ENCODE assay signal across 1 cellular context in the genomic region with DNA sequence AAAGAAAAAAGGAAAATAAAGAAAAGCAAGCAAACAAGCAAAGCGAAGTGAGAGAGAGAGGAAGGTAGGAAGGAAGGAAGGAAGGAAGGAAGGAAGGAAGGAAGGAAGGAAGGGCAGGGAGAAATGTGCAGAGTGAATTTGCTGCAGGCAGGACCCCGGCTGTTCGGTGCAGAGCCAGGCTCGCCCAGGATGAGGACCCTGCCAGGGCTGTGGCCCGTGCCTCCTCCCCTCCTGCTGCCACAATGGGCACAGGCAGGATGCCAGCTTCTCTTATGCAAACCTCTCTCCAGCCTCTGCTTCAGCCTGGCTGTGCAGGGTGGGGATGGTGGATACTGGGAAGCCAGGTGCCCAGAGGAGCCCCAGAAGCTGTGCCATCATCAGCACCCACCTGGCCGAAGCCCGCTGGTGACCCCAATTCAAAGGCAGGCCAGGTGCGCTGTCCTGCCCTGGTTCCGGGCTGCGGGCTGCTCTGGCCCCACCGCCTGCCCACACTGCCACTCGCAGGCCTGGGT.
TF ChIP-seq lines count a peak whose summit lies in the region.

No MANE protein-coding gene starts in this region.

TF ChIP-seq in H1, 55 proteins besides CTCF, POLR2A, EP300 and RAD21:
- TF ChIP-seq ZNF274 (IDR thresholded peaks at IDR 0.05; ENCODE audit: borderline replicate concordance, extremely low read depth, low read length) (no peak), TAF7 (optimal IDR thresholded peaks at IDR 0.05; ENCODE audit: borderline replicate concordance, low read depth, low read length) (no peak), RFX5 (IDR thresholded peaks at IDR 0.05; ENCODE audit: borderline replicate concordance, low read depth, low read length) (no peak), KDM5A (IDR thresholded peaks at IDR 0.05; ENCODE audit: low read length) (no peak), SIN3A (conservative IDR thresholded peaks at IDR 0.05 in 1 of 2, IDR thresholded peaks at IDR 0.05 in 1 of 2; ENCODE audit: low read depth in 1 of 2, low read length in 2 of 2) (no peak), BACH1 (IDR thresholded peaks at IDR 0.05; ENCODE audit: low read length) (no peak), ASH2L (IDR thresholded peaks at IDR 0.05; ENCODE audit: low read length) (no peak), CREB1 (IDR thresholded peaks at IDR 0.05) (no peak), PHF8 (conservative IDR thresholded peaks at IDR 0.05; ENCODE audit: low read depth, low read length) (no peak), KDM4A (IDR thresholded peaks at IDR 0.05; ENCODE audit: low read depth, low read length, severe bottlenecking) (no peak), BCL11A (IDR thresholded peaks at IDR 0.05; ENCODE audit: low read depth in 2 of 2, low read length in 2 of 2) (no peak), EZH2 (IDR thresholded peaks at IDR 0.05; ENCODE audit: low read depth, low read length, severe bottlenecking) (no peak), CEBPB (IDR thresholded peaks at IDR 0.05; ENCODE audit: low read depth, low read length) (no peak), BRCA1 (IDR thresholded peaks at IDR 0.05; ENCODE audit: low read depth, low read length) (no peak)
- TF ChIP-seq, protein P1, sequence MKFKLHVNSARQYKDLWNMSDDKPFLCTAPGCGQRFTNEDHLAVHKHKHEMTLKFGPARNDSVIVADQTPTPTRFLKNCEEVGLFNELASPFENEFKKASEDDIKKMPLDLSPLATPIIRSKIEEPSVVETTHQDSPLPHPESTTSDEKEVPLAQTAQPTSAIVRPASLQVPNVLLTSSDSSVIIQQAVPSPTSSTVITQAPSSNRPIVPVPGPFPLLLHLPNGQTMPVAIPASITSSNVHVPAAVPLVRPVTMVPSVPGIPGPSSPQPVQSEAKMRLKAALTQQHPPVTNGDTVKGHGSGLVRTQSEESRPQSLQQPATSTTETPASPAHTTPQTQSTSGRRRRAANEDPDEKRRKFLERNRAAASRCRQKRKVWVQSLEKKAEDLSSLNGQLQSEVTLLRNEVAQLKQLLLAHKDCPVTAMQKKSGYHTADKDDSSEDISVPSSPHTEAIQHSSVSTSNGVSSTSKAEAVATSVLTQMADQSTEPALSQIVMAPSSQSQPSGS (IDR thresholded peaks at IDR 0.05; ENCODE audit: low read length), result no peak
